1 cellular context compared by ENCODE assay signal in the genomic region with DNA sequence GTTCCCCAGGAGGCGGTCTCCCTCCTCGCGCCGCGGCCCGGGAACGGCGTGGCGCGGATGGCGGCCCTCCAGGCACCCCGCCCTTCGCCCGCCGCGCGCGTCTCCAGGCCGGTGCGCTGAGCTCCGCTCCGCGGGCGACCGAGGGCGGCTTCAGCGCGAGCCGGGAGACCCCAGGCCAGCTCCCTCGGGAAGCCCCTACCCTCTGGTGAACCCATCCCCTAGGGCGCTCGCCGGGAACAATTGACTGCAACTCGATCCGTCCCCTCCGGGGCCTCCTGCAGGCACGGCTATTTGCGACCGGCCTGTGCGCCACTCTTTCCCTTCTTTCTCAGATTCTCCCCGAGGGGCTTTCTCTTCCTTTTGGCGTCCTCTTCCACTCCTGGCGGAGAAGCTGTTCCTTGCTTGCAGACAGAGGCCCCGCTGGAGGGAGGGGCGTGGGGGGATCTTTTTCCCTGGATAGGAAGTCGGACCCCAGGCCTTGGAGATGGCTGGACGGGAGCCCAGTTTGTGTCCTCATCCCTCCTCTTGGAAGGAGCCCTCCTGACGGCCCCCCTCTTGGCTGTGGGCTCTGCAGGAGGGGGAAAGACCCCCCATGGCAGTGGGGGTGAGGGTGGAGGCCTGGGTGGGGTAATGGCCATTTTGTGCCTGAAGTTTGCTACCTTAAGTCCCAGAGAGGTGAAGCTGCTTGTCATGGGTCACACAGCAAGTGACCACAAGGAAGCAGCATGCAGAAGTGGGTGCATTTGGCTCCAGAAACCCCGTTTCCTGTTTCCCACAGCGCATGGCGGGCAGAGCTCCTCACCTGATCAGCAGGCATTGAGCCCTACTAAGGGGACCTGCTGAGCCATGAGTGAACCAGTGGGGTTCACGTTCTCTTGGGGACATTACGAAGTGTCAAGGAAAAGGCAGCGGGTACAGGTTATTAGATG.
A peak's percentile ranks its signal among the peaks of the same experiment; 100 is the strongest.
TF ChIP-seq lines count a peak whose summit lies in the region.

No MANE protein-coding gene starts in this region.

TF ChIP-seq in GM12878, 131 proteins besides CTCF, POLR2A, EP300 and RAD21 (continued from another document and continues in another):
- TF ChIP-seq, protein P1, sequence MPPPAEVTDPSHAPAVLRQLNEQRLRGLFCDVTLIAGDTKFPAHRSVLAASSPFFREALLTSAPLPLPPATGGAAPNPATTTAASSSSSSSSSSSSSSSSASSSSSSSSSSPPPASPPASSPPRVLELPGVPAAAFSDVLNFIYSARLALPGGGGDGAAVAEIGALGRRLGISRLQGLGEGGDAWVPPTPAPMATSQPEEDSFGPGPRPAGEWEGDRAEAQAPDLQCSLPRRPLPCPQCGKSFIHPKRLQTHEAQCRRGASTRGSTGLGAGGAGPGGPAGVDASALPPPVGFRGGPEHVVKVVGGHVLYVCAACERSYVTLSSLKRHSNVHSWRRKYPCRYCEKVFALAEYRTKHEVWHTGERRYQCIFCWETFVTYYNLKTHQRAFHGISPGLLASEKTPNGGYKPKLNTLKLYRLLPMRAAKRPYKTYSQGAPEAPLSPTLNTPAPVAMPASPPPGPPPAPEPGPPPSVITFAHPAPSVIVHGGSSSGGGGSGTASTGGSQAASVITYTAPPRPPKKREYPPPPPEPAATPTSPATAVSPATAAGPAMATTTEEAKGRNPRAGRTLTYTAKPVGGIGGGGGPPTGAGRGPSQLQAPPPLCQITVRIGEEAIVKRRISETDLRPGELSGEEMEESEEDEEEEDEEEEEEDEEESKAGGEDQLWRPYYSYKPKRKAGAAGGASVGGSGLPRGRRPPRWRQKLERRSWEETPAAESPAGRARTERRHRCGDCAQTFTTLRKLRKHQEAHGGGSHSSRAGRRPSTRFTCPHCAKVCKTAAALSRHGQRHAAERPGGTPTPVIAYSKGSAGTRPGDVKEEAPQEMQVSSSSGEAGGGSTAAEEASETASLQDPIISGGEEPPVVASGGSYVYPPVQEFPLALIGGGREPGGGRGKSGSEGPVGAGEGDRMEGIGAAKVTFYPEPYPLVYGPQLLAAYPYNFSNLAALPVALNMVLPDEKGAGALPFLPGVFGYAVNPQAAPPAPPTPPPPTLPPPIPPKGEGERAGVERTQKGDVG (CRISPR knock-in tag; IDR thresholded peaks at IDR 0.05), result no peak
- TF ChIP-seq, protein P2, sequence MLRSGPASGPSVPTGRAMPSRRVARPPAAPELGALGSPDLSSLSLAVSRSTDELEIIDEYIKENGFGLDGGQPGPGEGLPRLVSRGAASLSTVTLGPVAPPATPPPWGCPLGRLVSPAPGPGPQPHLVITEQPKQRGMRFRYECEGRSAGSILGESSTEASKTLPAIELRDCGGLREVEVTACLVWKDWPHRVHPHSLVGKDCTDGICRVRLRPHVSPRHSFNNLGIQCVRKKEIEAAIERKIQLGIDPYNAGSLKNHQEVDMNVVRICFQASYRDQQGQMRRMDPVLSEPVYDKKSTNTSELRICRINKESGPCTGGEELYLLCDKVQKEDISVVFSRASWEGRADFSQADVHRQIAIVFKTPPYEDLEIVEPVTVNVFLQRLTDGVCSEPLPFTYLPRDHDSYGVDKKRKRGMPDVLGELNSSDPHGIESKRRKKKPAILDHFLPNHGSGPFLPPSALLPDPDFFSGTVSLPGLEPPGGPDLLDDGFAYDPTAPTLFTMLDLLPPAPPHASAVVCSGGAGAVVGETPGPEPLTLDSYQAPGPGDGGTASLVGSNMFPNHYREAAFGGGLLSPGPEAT (IDR thresholded peaks at IDR 0.05; ENCODE audit: low read depth), result 0 out of 2 replicates have a peak, but pooled peaks have one; percentile 11
- TF ChIP-seq CHD1 (IDR thresholded peaks at IDR 0.05; ENCODE audit: low read depth, low read length) (no peak), CHD2 (IDR thresholded peaks at IDR 0.05; ENCODE audit: borderline replicate concordance, low read depth, low read length) (no peak), RFX5 (IDR thresholded peaks at IDR 0.05; ENCODE audit: low read depth, low read length) (no peak), MEF2B (IDR thresholded peaks at IDR 0.05; ENCODE audit: partially characterized antibody, poor library complexity, severe bottlenecking) (no peak), SUPT20H (IDR thresholded peaks at IDR 0.05; ENCODE audit: borderline replicate concordance, control insufficient read depth, low read depth, low read length) (no peak), SMARCA5 (IDR thresholded peaks at IDR 0.05) (peak; percentile 89; the same call in 1 of the 2 replicates)
- TF ChIP-seq, protein P3, sequence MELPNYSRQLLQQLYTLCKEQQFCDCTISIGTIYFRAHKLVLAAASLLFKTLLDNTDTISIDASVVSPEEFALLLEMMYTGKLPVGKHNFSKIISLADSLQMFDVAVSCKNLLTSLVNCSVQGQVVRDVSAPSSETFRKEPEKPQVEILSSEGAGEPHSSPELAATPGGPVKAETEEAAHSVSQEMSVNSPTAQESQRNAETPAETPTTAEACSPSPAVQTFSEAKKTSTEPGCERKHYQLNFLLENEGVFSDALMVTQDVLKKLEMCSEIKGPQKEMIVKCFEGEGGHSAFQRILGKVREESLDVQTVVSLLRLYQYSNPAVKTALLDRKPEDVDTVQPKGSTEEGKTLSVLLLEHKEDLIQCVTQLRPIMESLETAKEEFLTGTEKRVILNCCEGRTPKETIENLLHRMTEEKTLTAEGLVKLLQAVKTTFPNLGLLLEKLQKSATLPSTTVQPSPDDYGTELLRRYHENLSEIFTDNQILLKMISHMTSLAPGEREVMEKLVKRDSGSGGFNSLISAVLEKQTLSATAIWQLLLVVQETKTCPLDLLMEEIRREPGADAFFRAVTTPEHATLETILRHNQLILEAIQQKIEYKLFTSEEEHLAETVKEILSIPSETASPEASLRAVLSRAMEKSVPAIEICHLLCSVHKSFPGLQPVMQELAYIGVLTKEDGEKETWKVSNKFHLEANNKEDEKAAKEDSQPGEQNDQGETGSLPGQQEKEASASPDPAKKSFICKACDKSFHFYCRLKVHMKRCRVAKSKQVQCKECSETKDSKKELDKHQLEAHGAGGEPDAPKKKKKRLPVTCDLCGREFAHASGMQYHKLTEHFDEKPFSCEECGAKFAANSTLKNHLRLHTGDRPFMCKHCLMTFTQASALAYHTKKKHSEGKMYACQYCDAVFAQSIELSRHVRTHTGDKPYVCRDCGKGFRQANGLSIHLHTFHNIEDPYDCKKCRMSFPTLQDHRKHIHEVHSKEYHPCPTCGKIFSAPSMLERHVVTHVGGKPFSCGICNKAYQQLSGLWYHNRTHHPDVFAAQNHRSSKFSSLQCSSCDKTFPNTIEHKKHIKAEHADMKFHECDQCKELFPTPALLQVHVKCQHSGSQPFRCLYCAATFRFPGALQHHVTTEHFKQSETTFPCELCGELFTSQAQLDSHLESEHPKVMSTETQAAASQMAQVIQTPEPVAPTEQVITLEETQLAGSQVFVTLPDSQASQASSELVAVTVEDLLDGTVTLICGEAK (IDR thresholded peaks at IDR 0.05; ENCODE audit: borderline replicate concordance), result no peak
- TF ChIP-seq, protein P4, sequence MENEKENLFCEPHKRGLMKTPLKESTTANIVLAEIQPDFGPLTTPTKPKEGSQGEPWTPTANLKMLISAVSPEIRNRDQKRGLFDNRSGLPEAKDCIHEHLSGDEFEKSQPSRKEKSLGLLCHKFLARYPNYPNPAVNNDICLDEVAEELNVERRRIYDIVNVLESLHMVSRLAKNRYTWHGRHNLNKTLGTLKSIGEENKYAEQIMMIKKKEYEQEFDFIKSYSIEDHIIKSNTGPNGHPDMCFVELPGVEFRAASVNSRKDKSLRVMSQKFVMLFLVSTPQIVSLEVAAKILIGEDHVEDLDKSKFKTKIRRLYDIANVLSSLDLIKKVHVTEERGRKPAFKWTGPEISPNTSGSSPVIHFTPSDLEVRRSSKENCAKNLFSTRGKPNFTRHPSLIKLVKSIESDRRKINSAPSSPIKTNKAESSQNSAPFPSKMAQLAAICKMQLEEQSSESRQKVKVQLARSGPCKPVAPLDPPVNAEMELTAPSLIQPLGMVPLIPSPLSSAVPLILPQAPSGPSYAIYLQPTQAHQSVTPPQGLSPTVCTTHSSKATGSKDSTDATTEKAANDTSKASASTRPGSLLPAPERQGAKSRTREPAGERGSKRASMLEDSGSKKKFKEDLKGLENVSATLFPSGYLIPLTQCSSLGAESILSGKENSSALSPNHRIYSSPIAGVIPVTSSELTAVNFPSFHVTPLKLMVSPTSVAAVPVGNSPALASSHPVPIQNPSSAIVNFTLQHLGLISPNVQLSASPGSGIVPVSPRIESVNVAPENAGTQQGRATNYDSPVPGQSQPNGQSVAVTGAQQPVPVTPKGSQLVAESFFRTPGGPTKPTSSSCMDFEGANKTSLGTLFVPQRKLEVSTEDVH (IDR thresholded peaks at IDR 0.05; ENCODE audit: low read depth, partially characterized antibody), result no peak
- TF ChIP-seq, protein P5, sequence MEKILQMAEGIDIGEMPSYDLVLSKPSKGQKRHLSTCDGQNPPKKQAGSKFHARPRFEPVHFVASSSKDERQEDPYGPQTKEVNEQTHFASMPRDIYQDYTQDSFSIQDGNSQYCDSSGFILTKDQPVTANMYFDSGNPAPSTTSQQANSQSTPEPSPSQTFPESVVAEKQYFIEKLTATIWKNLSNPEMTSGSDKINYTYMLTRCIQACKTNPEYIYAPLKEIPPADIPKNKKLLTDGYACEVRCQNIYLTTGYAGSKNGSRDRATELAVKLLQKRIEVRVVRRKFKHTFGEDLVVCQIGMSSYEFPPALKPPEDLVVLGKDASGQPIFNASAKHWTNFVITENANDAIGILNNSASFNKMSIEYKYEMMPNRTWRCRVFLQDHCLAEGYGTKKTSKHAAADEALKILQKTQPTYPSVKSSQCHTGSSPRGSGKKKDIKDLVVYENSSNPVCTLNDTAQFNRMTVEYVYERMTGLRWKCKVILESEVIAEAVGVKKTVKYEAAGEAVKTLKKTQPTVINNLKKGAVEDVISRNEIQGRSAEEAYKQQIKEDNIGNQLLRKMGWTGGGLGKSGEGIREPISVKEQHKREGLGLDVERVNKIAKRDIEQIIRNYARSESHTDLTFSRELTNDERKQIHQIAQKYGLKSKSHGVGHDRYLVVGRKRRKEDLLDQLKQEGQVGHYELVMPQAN (conservative IDR thresholded peaks at IDR 0.05), result peak; percentile 46
- TF ChIP-seq, protein P6, sequence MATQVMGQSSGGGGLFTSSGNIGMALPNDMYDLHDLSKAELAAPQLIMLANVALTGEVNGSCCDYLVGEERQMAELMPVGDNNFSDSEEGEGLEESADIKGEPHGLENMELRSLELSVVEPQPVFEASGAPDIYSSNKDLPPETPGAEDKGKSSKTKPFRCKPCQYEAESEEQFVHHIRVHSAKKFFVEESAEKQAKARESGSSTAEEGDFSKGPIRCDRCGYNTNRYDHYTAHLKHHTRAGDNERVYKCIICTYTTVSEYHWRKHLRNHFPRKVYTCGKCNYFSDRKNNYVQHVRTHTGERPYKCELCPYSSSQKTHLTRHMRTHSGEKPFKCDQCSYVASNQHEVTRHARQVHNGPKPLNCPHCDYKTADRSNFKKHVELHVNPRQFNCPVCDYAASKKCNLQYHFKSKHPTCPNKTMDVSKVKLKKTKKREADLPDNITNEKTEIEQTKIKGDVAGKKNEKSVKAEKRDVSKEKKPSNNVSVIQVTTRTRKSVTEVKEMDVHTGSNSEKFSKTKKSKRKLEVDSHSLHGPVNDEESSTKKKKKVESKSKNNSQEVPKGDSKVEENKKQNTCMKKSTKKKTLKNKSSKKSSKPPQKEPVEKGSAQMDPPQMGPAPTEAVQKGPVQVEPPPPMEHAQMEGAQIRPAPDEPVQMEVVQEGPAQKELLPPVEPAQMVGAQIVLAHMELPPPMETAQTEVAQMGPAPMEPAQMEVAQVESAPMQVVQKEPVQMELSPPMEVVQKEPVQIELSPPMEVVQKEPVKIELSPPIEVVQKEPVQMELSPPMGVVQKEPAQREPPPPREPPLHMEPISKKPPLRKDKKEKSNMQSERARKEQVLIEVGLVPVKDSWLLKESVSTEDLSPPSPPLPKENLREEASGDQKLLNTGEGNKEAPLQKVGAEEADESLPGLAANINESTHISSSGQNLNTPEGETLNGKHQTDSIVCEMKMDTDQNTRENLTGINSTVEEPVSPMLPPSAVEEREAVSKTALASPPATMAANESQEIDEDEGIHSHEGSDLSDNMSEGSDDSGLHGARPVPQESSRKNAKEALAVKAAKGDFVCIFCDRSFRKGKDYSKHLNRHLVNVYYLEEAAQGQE (IDR thresholded peaks at IDR 0.05; ENCODE audit: low read depth, low read length), result no peak
- TF ChIP-seq, protein P7, sequence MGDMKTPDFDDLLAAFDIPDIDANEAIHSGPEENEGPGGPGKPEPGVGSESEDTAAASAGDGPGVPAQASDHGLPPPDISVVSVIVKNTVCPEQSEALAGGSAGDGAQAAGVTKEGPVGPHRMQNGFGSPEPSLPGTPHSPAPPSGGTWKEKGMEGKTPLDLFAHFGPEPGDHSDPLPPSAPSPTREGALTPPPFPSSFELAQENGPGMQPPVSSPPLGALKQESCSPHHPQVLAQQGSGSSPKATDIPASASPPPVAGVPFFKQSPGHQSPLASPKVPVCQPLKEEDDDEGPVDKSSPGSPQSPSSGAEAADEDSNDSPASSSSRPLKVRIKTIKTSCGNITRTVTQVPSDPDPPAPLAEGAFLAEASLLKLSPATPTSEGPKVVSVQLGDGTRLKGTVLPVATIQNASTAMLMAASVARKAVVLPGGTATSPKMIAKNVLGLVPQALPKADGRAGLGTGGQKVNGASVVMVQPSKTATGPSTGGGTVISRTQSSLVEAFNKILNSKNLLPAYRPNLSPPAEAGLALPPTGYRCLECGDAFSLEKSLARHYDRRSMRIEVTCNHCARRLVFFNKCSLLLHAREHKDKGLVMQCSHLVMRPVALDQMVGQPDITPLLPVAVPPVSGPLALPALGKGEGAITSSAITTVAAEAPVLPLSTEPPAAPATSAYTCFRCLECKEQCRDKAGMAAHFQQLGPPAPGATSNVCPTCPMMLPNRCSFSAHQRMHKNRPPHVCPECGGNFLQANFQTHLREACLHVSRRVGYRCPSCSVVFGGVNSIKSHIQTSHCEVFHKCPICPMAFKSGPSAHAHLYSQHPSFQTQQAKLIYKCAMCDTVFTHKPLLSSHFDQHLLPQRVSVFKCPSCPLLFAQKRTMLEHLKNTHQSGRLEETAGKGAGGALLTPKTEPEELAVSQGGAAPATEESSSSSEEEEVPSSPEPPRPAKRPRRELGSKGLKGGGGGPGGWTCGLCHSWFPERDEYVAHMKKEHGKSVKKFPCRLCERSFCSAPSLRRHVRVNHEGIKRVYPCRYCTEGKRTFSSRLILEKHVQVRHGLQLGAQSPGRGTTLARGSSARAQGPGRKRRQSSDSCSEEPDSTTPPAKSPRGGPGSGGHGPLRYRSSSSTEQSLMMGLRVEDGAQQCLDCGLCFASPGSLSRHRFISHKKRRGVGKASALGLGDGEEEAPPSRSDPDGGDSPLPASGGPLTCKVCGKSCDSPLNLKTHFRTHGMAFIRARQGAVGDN (IDR thresholded peaks at IDR 0.05), result 0 out of 2 replicates have a peak, but pooled peaks have one; percentile 27
- TF ChIP-seq, protein P8, sequence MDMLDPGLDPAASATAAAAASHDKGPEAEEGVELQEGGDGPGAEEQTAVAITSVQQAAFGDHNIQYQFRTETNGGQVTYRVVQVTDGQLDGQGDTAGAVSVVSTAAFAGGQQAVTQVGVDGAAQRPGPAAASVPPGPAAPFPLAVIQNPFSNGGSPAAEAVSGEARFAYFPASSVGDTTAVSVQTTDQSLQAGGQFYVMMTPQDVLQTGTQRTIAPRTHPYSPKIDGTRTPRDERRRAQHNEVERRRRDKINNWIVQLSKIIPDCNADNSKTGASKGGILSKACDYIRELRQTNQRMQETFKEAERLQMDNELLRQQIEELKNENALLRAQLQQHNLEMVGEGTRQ (IDR thresholded peaks at IDR 0.05; ENCODE audit: borderline replicate concordance, low read depth, low read length), result no peak
- TF ChIP-seq, protein P9, sequence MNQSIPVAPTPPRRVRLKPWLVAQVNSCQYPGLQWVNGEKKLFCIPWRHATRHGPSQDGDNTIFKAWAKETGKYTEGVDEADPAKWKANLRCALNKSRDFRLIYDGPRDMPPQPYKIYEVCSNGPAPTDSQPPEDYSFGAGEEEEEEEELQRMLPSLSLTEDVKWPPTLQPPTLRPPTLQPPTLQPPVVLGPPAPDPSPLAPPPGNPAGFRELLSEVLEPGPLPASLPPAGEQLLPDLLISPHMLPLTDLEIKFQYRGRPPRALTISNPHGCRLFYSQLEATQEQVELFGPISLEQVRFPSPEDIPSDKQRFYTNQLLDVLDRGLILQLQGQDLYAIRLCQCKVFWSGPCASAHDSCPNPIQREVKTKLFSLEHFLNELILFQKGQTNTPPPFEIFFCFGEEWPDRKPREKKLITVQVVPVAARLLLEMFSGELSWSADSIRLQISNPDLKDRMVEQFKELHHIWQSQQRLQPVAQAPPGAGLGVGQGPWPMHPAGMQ (IDR thresholded peaks at IDR 0.05; ENCODE audit: borderline replicate concordance), result no peak
